In the genomic region with DNA sequence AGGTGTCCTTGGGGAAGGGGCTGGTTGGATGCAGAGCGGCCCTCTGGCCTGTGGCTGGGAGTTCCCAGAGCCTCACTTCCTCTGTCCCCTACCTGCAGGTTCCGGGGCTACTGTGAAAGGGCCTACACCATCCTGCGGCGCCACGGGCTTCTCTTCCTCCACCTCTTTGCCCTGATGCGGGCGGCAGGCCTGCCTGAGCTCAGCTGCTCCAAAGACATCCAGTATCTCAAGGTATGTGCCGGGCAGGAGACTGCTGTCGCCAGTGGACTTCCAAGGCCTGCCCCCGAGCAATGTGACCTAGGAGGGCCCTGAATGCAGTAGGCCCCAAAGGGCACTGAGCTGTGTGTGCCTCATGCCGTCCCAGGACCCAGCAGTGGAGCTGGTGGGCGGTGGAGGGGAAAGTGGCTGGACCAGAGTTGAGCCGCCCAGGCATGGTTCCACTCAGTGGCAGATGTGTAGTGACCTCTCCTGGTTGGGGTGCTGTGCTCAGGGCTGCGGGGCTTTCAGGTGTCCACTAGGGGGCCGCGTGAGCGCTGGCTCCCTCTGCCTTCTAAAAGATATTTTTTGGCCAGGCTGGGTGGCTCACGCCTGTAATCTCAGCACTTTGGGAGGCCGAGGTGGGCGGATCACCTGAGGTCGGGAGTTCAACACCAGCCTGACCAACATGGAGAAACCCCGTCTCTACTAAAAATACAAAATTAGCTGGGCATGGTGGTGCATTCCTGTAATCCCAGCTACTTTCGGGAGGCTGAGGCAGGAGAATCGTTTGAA, we compare ENCODE assay signal across 8 cellular contexts.
DNase-seq lines count a peak whose midpoint lies in the region; ATAC-seq and TF ChIP-seq lines count a peak whose summit lies in the region.

No MANE protein-coding gene starts in this region.

- no peaks in the 10 kb centered on the region for H3K27me3 Mint-ChIP-seq in IgD-negative memory B cell
- no peaks in the 10 kb centered on the region for H3K27me3 Mint-ChIP-seq in activated naive CD4-positive, alpha-beta T cell treated with anti-CD3 and anti-CD28 coated beads, Interleukin-2, amount 10 ng/mL, durations not matched to agents 7 days and 5 days

- peak overlapping the region in 1 of 4 donors; percentile 33 for H3K4me3 Mint-ChIP-seq in IgD-negative memory B cell
- no peak overlapping the region for H3K4me3 Mint-ChIP-seq in activated naive CD4-positive, alpha-beta T cell treated with anti-CD3 and anti-CD28 coated beads, Interleukin-2, amount 10 ng/mL, durations not matched to agents 7 days and 5 days

- H3K27me3 ChIP-seq in cardiac muscle cell (no peaks in the 10 kb centered on the region), spleen (replicated peaks in 1 of 7) (peaks cover 0 to 5% (median 0%) of the 10 kb centered on the region in 7 donors)

- H3K9me3 ChIP-seq in cardiac muscle cell (ENCODE audit: low read depth) (no peaks in the 10 kb centered on the region), spleen (peaks cover 0 to 10% (median 7%) of the 10 kb centered on the region in 8 donors)

- H3K4me1 ChIP-seq in cardiac muscle cell (ENCODE audit: low read depth) (no peaks in the 10 kb centered on the region), spleen (peaks cover 0 to 76% (median 31%) of the 10 kb centered on the region in 6 donors)

- CTCF ChIA-PET in activated naive CD4-positive, alpha-beta T cell treated with anti-CD3 and anti-CD28 coated beads, Interleukin-2, amount 10 ng/mL, durations not matched to agents 7 days and 5 days (lab: Charles Lee) = interaction anchor here (1.0 to 5.9 kb wide), 3 partner anchors 8 to 141 kb away, joined by 3 to 37 read pairs (median 6); no protein-coding TSS in a partner anchor

- no peak for TF ChIP-seq POLR2A in spleen (IDR thresholded peaks at IDR 0.05)

- H3K27ac ChIP-seq in cardiac muscle cell (no peak overlapping the region), spleen (peak overlapping the region in 6 of 8 donors; percentile 4 to 97 (median 32))

- peak; percentile 81 for TF ChIP-seq CTCF in cardiac muscle cell (IDR thresholded peaks at IDR 0.05; ENCODE audit: low read depth, low read length)
- peak; percentile 84 to 97 (median 90) for TF ChIP-seq CTCF in spleen (IDR thresholded peaks at IDR 0.05 in 8 of 11, conservative IDR thresholded peaks at IDR 0.05 in 3 of 11)

- peaks cover 10 to 14% (median 11%) of the 10 kb centered on the region in 3 donors for H3K4me1 Mint-ChIP-seq in IgD-negative memory B cell
- peaks cover 82% of the 10 kb centered on the region for H3K4me1 Mint-ChIP-seq in activated naive CD4-positive, alpha-beta T cell treated with anti-CD3 and anti-CD28 coated beads, Interleukin-2, amount 10 ng/mL, durations not matched to agents 7 days and 5 days

- 60 to 77% (median 70%) methylated on average over 18 to 24 of the region's 24 CpGs for WGBS in spleen, 5 donors

- H3K4me3 ChIP-seq in cardiac muscle cell = no peak overlapping the region
- H3K4me3 ChIP-seq in spleen = no peak overlapping the region

- H3K9me3 Mint-ChIP-seq in IgD-negative memory B cell = no peaks in the 10 kb centered on the region
- no peaks in the 10 kb centered on the region for H3K9me3 Mint-ChIP-seq in activated naive CD4-positive, alpha-beta T cell treated with anti-CD3 and anti-CD28 coated beads, Interleukin-2, amount 10 ng/mL, durations not matched to agents 7 days and 5 days

- peak overlapping the region; percentile 69 to 89 (median 86) for H3K27ac Mint-ChIP-seq in IgD-negative memory B cell
- H3K27ac Mint-ChIP-seq in activated naive CD4-positive, alpha-beta T cell treated with anti-CD3 and anti-CD28 coated beads, Interleukin-2, amount 10 ng/mL, durations not matched to agents 7 days and 5 days = peak overlapping the region; percentile 75

- H3K36me3 ChIP-seq in cardiac muscle cell (peaks cover 9% of the 10 kb centered on the region), spleen (peaks cover 10 to 100% (median 99%) of the 10 kb centered on the region in 6 donors)

- no peaks in the 10 kb centered on the region for H3K36me3 Mint-ChIP-seq in IgD-negative memory B cell
- peaks cover 76% of the 10 kb centered on the region for H3K36me3 Mint-ChIP-seq in activated naive CD4-positive, alpha-beta T cell treated with anti-CD3 and anti-CD28 coated beads, Interleukin-2, amount 10 ng/mL, durations not matched to agents 7 days and 5 days

- DNase-seq in NCI-H1436 (lab: John Stamatoyannopoulos, UW) (peak; percentile 35), NCI-H1436 treated with DMSO at 0.1 percent for 48 hours (lab: John Stamatoyannopoulos, UW) (no peak), SKM-1 (lab: John Stamatoyannopoulos, UW; ENCODE audit: unreplicated experiment) (peak; percentile 54), cardiac muscle cell (ENCODE audit: low read depth in 1 of 2, low spot score in 1 of 2) (peak; percentile 64 to 69), spleen (peak; percentile 93)
- peak; percentile 76 for DNase-seq in activated naive CD4-positive, alpha-beta T cell treated with anti-CD3 and anti-CD28 coated beads, Interleukin-2, amount 10 ng/mL, durations not matched to agents 7 days and 5 days

- no peak for ATAC-seq in GM21360 (IDR thresholded peaks at IDR 0.05; ENCODE audit: unreplicated experiment)

- intact Hi-C loops in spleen (cut with DNase I; ENCODE audit: low total_unique reads) = loop anchor here (5.0 to 10.0 kb wide), 2 partner anchors 98 to 140 kb away; no protein-coding TSS in a partner anchor
